In genomic region chr6:156685823-156686428, GRCh38 we compare ENCODE assay signal across 8 cellular contexts.
A peak's percentile ranks its signal among the peaks of the same experiment; 100 is the strongest.
DNase-seq lines count a peak whose midpoint lies in the region; ATAC-seq and TF ChIP-seq lines count a peak whose summit lies in the region.

No MANE protein-coding gene starts in this region.

- H3K27ac ChIP-seq in cardiac muscle cell (peak overlapping the region; percentile 97), adrenal gland (peak overlapping the region; percentile 97 to 100 (median 98)), right lobe of liver (peak overlapping the region; percentile 94 to 98 (median 95)), upper lobe of right lung (peak overlapping the region; percentile 97)

- H3K4me3 ChIP-seq in cardiac muscle cell (peak overlapping the region; percentile 65), adrenal gland (peak overlapping the region in 3 of 4 donors; percentile 68 to 86 (median 76)), right lobe of liver (peak overlapping the region; percentile 52 to 67 (median 66)), upper lobe of right lung (peak overlapping the region; percentile 66)

- intact Hi-C loops in left ventricle myocardium superior (cut with micrococcal nuclease), result loop anchor here (5.0 kb wide), 1 partner anchor 91 kb away; the partner anchor contains the start of gene ARID1B
- intact Hi-C loops in adrenal gland (cut with DNase I), result loop anchor here (5.0 to 10.0 kb wide), 3 partner anchors 91 to 266 kb away; partner anchors contain the start of gene ARID1B (in 1 of the 2)
- intact Hi-C loops in right lobe of liver (cut with DNase I), result loop anchor here in 1 of 2 donors (5.0 kb wide), 1 partner anchor 91 kb away; the partner anchor contains the start of gene ARID1B
- intact Hi-C loops in upper lobe of right lung (cut with DNase I), result no loop called here

- DNase-seq in cardiac muscle cell (ENCODE audit: low read depth in 1 of 2, low spot score in 1 of 2) (no peak), left ventricle myocardium superior (no peak), adrenal gland (peak in 1 of 7 donors; percentile 33), right lobe of liver (no peak), upper lobe of right lung (no peak), germinal center (ENCODE audit: low spot score) (no peak), HT-29 (ENCODE audit: low spot score) (no peak)

- H3K9me3 ChIP-seq in cardiac muscle cell (ENCODE audit: low read depth), result no peaks in the 10 kb centered on the region
- H3K9me3 ChIP-seq in adrenal gland (replicated peaks in 1 of 3), result no peaks in the 10 kb centered on the region
- H3K9me3 ChIP-seq in right lobe of liver, result peaks cover 0 to 2% (median 0%) of the 10 kb centered on the region in 4 donors
- no peaks in the 10 kb centered on the region for H3K9me3 ChIP-seq in upper lobe of right lung

- H3K27me3 ChIP-seq in cardiac muscle cell (no peaks in the 10 kb centered on the region), adrenal gland (no peaks in the 10 kb centered on the region), right lobe of liver (no peaks in the 10 kb centered on the region), upper lobe of right lung (no peaks in the 10 kb centered on the region)

- ATAC-seq in left ventricle myocardium superior (no peak), right lobe of liver (no peak), upper lobe of right lung (no peak), HG03442 (IDR thresholded peaks at IDR 0.05; ENCODE audit: unreplicated experiment) (no peak)

- TF ChIP-seq POLR2A in adrenal gland (IDR thresholded peaks at IDR 0.05) (no peak), right lobe of liver (IDR thresholded peaks at IDR 0.05) (no peak)

- TF ChIP-seq CTCF in cardiac muscle cell (IDR thresholded peaks at IDR 0.05; ENCODE audit: low read depth, low read length), result no peak
- no peak for TF ChIP-seq CTCF in adrenal gland (IDR thresholded peaks at IDR 0.05)
- TF ChIP-seq CTCF in right lobe of liver (IDR thresholded peaks at IDR 0.05), result no peak
- TF ChIP-seq CTCF in upper lobe of right lung (IDR thresholded peaks at IDR 0.05), result no peak

- H3K4me1 ChIP-seq in cardiac muscle cell (ENCODE audit: low read depth) (peaks cover 6% of the 10 kb centered on the region), adrenal gland (replicated peaks in 1 of 2) (peaks cover 6 to 15% of the 10 kb centered on the region in 2 donors), right lobe of liver (peaks cover 0 to 2% (median 0%) of the 10 kb centered on the region in 4 donors), upper lobe of right lung (peaks cover 13% of the 10 kb centered on the region)

- 3 to 9% (median 6%) methylated on average over 8 of the region's 8 CpGs for WGBS in adrenal gland, 4 donors
- WGBS in right lobe of liver (ENCODE audit: insufficient coverage, low coverage, low lambda C conversion rate, missing lambda C conversion rate), result 5% methylated on average over 8 of the region's 8 CpGs

- H3K36me3 ChIP-seq in cardiac muscle cell (no peaks in the 10 kb centered on the region), adrenal gland (replicated peaks in 1 of 2) (no peaks in the 10 kb centered on the region), right lobe of liver (no peaks in the 10 kb centered on the region), upper lobe of right lung (no peaks in the 10 kb centered on the region)
